ENCODE assay signal across 28 cellular contexts in the genomic region with DNA sequence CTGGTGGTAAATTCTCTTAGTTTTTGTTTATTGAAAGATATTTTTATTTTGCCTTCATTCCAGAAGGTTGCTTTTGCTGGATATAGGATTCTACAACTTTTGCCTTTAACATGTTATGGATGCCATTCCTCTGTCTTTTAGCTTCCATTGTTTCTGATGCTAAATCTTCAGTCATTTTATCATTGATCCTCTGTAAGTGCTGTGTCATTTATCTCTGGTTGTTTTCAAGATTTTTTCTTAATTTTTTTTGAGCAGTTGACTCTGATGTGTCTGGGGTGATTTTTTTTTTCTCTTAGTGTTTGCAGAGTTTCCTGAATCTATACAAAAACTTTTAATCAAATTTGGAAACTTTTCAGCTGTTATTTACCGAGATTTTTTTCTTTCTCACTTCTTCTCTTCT.
"Had no signal": no experiment of that assay in that cellular context is flagged by ENCODE, and none has a peak within 500 bp of the region (broad histone marks: within the 10 kb centered on the region; RNA-seq: fewer than 3 reads in every experiment).

No MANE protein-coding gene starts in this region.

- H3K27me3 ChIP-seq: esophagus squamous epithelium, gastrocnemius medialis, heart right ventricle, left lung had no signal

- DNase-seq: cortex of kidney; effector CD8-positive, alpha-beta T cell; effector memory CD8-positive, alpha-beta T cell; erythroblast; esophagus squamous epithelium; foreskin fibroblast; foreskin melanocyte; gastrocnemius medialis; glutamatergic neuron; head of caudate nucleus; heart right ventricle; hippocampal formation; left cardiac atrium; left lung; left ventricle myocardium superior; lower lobe of right lung; mesenchymal stem cell; mucosa of descending colon; naive B cell; naive thymus-derived CD8-positive, alpha-beta T cell had no signal

- H3K27me3 Mint-ChIP-seq: dendritic cell treated with granulocyte-macrophage colony-stimulating factor and Interleukin-4, amounts not matched to agents 40 ng/mL and 50 ng/mL, for 4 days had no signal

- H3K27ac Mint-ChIP-seq: dendritic cell treated with granulocyte-macrophage colony-stimulating factor and Interleukin-4, amounts not matched to agents 40 ng/mL and 50 ng/mL, for 4 days; endodermal cell; mesothelial cell of epicardium had no signal

- H3K4me3 ChIP-seq: esophagus squamous epithelium, gastrocnemius medialis, heart right ventricle, left lung, lower lobe of right lung, mucosa of descending colon had no signal

- H3K9me3 Mint-ChIP-seq: dendritic cell treated with granulocyte-macrophage colony-stimulating factor and Interleukin-4, amounts not matched to agents 40 ng/mL and 50 ng/mL, for 4 days; effector memory CD8-positive, alpha-beta T cell; endodermal cell; naive B cell; naive thymus-derived CD8-positive, alpha-beta T cell had no signal

- ATAC-seq: effector memory CD8-positive, alpha-beta T cell; esophagus mucosa; gastrocnemius medialis; heart right ventricle; left cardiac atrium; left lung; left ventricle myocardium superior; lower lobe of right lung; mucosa of descending colon; naive thymus-derived CD8-positive, alpha-beta T cell had no signal

- H3K4me3 Mint-ChIP-seq: dendritic cell treated with granulocyte-macrophage colony-stimulating factor and Interleukin-4, amounts not matched to agents 40 ng/mL and 50 ng/mL, for 4 days; effector memory CD8-positive, alpha-beta T cell; endodermal cell; mesothelial cell of epicardium; naive B cell; naive thymus-derived CD8-positive, alpha-beta T cell had no signal

- FAIRE-seq: endometrium, islet of Langerhans, keratinocyte had no signal

- H3K9me3 ChIP-seq: esophagus squamous epithelium, gastrocnemius medialis, heart right ventricle, left lung, lower lobe of right lung, mucosa of descending colon had no signal

- H3K36me3 Mint-ChIP-seq: mesothelial cell of epicardium had no signal

- H3K4me1 ChIP-seq: gastrocnemius medialis had no signal

- H3K27ac ChIP-seq: epithelial cell of prostate, esophagus squamous epithelium, gastrocnemius medialis, heart right ventricle, left lung, lower lobe of right lung had no signal

- H3K4me1 Mint-ChIP-seq: endodermal cell, mesothelial cell of epicardium had no signal
